ENCODE assay signal across 19 cellular contexts in the genomic region with DNA sequence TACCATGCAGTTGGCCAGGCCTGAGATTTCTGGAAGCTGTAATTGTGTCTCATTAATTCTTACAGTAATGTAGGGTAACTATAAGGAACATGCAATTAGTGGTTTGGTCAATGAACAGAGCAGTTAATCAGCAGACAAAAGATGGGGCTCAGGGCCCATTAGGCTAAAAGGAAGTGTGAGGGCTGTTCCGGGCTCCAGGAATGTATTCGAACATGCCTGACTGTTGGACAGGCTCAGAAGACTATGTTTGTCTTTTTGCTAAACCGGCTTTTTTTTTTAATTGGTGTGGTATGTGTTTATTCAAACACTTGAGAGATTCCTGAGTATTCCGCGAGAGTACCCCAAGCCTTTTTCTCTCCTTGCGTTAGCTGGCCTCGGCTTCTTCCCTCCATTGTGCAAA.
"Had no signal": no experiment of that assay in that cellular context is flagged by ENCODE, and none has a peak within 500 bp of the region (broad histone marks: within the 10 kb centered on the region; RNA-seq: fewer than 3 reads in every experiment).

No MANE protein-coding gene starts in this region.

- H3K27me3 ChIP-seq: sigmoid colon, transverse colon had no signal

- H3K27me3 Mint-ChIP-seq: activated CD8-positive, alpha-beta memory T cell treated with anti-CD3 and anti-CD28 coated beads, Interleukin-2, amount 10 ng/mL, durations not matched to agents 7 days and 5 days had no signal

- H3K9me3 ChIP-seq: mucosa of descending colon, psoas muscle, sigmoid colon, transverse colon had no signal

- H3K36me3 ChIP-seq: sigmoid colon, transverse colon had no signal

- H3K4me1 ChIP-seq: psoas muscle, sigmoid colon had no signal

- H3K4me1 Mint-ChIP-seq: activated CD8-positive, alpha-beta memory T cell treated with anti-CD3 and anti-CD28 coated beads, Interleukin-2, amount 10 ng/mL, durations not matched to agents 7 days and 5 days; naive thymus-derived CD8-positive, alpha-beta T cell had no signal

- H3K27ac Mint-ChIP-seq: activated CD8-positive, alpha-beta memory T cell treated with anti-CD3 and anti-CD28 coated beads, Interleukin-2, amount 10 ng/mL, durations not matched to agents 7 days and 5 days; activated naive CD8-positive, alpha-beta T cell; activated T-cell treated with anti-CD3 and anti-CD28 coated beads, Interleukin-2, amount 50 U/mL, for 24 hours; naive thymus-derived CD8-positive, alpha-beta T cell had no signal

- H3K4me3 ChIP-seq: dorsolateral prefrontal cortex, mucosa of descending colon, psoas muscle, sigmoid colon, transverse colon had no signal

- ATAC-seq: activated CD4-positive, CD25-positive, alpha-beta regulatory T cell treated with anti-CD3 and anti-CD28 coated beads, Interleukin-2, amount 50 U/mL, for 24 hours; activated CD8-positive, alpha-beta memory T cell treated with anti-CD3 and anti-CD28 coated beads, Interleukin-2, amount 10 ng/mL, durations not matched to agents 7 days and 5 days; naive thymus-derived CD8-positive, alpha-beta T cell; psoas muscle had no signal

- H3K27ac ChIP-seq: dorsolateral prefrontal cortex, psoas muscle, sigmoid colon had no signal

- H3K4me3 Mint-ChIP-seq: activated CD8-positive, alpha-beta memory T cell treated with anti-CD3 and anti-CD28 coated beads, Interleukin-2, amount 10 ng/mL, durations not matched to agents 7 days and 5 days; activated naive CD8-positive, alpha-beta T cell; activated T-cell treated with anti-CD3 and anti-CD28 coated beads, Interleukin-2, amount 50 U/mL, for 24 hours; naive thymus-derived CD8-positive, alpha-beta T cell had no signal

- DNase-seq: activated CD4-positive, alpha-beta T cell treated with anti-CD3 and anti-CD28 coated beads, Interleukin-2, amount 50 U/mL, for 48 hours; activated CD8-positive, alpha-beta memory T cell treated with anti-CD3 and anti-CD28 coated beads, Interleukin-2, amount 10 ng/mL, durations not matched to agents 7 days and 5 days; activated effector memory CD4-positive, alpha-beta T cell treated with Interleukin-2 at 50 U/mL for 16 hours; activated T-cell treated with anti-CD3 and anti-CD28 coated beads, Interleukin-2, amount 50 U/mL, for 24 hours; amygdala; dorsolateral prefrontal cortex; hippocampal formation; kidney glomerular epithelial cell; mucosa of descending colon; naive thymus-derived CD8-positive, alpha-beta T cell; psoas muscle; sigmoid colon; stimulated activated CD4-positive, alpha-beta T cell treated with anti-CD3 and anti-CD28 coated beads, Interleukin-2, amount 100 ng/mL, for 24 hours; stimulated activated naive CD4-positive, alpha-beta T cell; substantia nigra; T-helper 2 cell; transverse colon had no signal

- H3K36me3 Mint-ChIP-seq: activated CD8-positive, alpha-beta memory T cell treated with anti-CD3 and anti-CD28 coated beads, Interleukin-2, amount 10 ng/mL, durations not matched to agents 7 days and 5 days; activated naive CD8-positive, alpha-beta T cell had no signal

- H3K9me3 Mint-ChIP-seq: activated T-cell treated with anti-CD3 and anti-CD28 coated beads, Interleukin-2, amount 50 U/mL, for 24 hours had no signal
